8 cellular contexts compared by ENCODE assay signal in the genomic region with DNA sequence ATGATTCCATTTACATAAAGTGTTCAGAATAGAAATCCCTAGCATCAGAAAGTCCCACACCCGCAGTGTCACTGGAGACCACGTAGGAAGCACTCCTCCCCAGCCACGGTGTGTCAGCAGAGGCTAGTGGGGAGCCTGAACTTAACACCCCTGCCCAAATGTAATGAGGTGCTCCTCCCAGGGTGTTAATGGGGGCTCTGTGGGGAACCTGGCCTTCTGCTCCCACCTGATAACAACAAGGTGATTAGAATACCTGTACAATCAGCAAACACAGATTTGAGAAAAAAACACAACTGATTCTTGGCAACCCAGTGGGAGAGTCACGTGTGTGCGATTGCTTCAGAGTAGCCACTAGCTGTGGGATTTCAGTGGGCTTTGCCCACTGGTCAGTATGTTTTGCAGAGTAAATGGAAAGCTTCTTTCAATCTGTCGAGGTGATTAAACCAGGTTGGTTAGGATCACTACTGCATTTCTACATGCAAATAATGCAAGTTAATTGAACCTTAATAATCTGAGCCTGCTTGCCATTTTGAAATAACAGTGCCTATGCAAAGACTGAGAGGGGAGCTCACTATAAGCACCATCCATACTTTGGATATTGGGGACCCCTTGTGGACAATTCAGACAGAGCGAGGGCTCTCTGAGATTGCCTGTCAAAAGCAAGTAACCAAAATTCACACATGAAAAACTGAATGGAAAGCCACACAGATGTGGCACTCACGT. TPM values are rescaled to one million over a fixed set of nuclear protein-coding genes. Genes with fewer than 3 reads are reported as not detected.
DNase-seq lines count a peak whose midpoint lies in the region; ATAC-seq, FAIRE-seq and TF ChIP-seq lines count a peak whose summit lies in the region.

No MANE protein-coding gene starts in this region.

- no peaks in the 10 kb centered on the region for H3K36me3 ChIP-seq in WERI-Rb-1

- no peak overlapping the region for H3K27ac Mint-ChIP-seq in naive thymus-derived CD8-positive, alpha-beta T cell

- peak; percentile 72 for DNase-seq in AG10803 (ENCODE audit: low read depth)
- DNase-seq in GM18507 (ENCODE audit: extremely low spot score, insufficient read length, low read depth): peak; percentile 40
- DNase-seq in NCI-H2196 treated with DMSO at 0.1 percent for 48 hours (lab: John Stamatoyannopoulos, UW; ENCODE audit: unreplicated experiment): peak; percentile 38
- peak; percentile 80 for DNase-seq in WERI-Rb-1
- peak in 6 of 10 donors; percentile 16 to 62 (median 48) for DNase-seq in naive thymus-derived CD8-positive, alpha-beta T cell
- DNase-seq in occipital lobe (lab: John Stamatoyannopoulos, UW): no peak

- H3K9me3 Mint-ChIP-seq in naive thymus-derived CD8-positive, alpha-beta T cell: no peaks in the 10 kb centered on the region

- ATAC-seq in esophagus mucosa (peak; percentile 56), HG02970 (IDR thresholded peaks at IDR 0.05; ENCODE audit: low FRiP score, unreplicated experiment) (no peak)
- ATAC-seq in naive thymus-derived CD8-positive, alpha-beta T cell: peak; percentile 92 to 94

- H3K27ac ChIP-seq in WERI-Rb-1: no peak overlapping the region

- no peaks in the 10 kb centered on the region for H3K4me1 Mint-ChIP-seq in naive thymus-derived CD8-positive, alpha-beta T cell

- H3K36me3 Mint-ChIP-seq in naive thymus-derived CD8-positive, alpha-beta T cell: no peaks in the 10 kb centered on the region

- H3K9me3 ChIP-seq in WERI-Rb-1 (ENCODE audit: severe bottlenecking): no peaks in the 10 kb centered on the region

- peak; percentile 85 for FAIRE-seq in GM18507 (lab: Jason Lieb, UNC)

- peak; percentile 91 for TF ChIP-seq CTCF in AG10803 (conservative IDR thresholded peaks at IDR 0.05; ENCODE audit: low read length)
- peak; percentile 81 for TF ChIP-seq CTCF in WERI-Rb-1 (IDR thresholded peaks at IDR 0.05; ENCODE audit: low read depth, low read length)

- peaks cover 0 to 8% (median 2%) of the 10 kb centered on the region in 5 donors for H3K27me3 Mint-ChIP-seq in naive thymus-derived CD8-positive, alpha-beta T cell

- no peak overlapping the region for H3K4me3 Mint-ChIP-seq in naive thymus-derived CD8-positive, alpha-beta T cell

- H3K27me3 ChIP-seq in WERI-Rb-1 (ENCODE audit: insufficient read depth, low read depth, severe bottlenecking): no peaks in the 10 kb centered on the region

- POLR2A ChIA-PET in naive thymus-derived CD8-positive, alpha-beta T cell (lab: Charles Lee): interaction anchor here (1.0 kb wide), 1 partner anchor 230 kb away, joined by 3 read pairs; no protein-coding TSS in a partner anchor

- H3K4me3 ChIP-seq in AG10803 (ENCODE audit: low read length): no peak overlapping the region
- H3K4me3 ChIP-seq in WERI-Rb-1 (ENCODE audit: low read depth, low read length): no peak overlapping the region

RNA-seq across cellular contexts. Expression of a gene that starts 20.6 kb away (rescaled TPM):
- 75.0 TPM for total RNA-seq in esophagus mucosa
- total RNA-seq in naive thymus-derived CD8-positive, alpha-beta T cell: 100 to 1,000 TPM; 105 TPM
- polyA plus RNA-seq in naive thymus-derived CD8-positive, alpha-beta T cell: 100 to 1,000 TPM; 299 to 388 (median 360) TPM
- total RNA-seq in occipital lobe: 43.7 TPM

RNA-seq across cellular contexts. Expression of a gene that starts 20.8 kb away (rescaled TPM):
- 15.6 TPM for total RNA-seq in esophagus mucosa
- total RNA-seq in naive thymus-derived CD8-positive, alpha-beta T cell: 10 to 100 TPM; 39.1 to 39.5 TPM
- polyA plus RNA-seq in naive thymus-derived CD8-positive, alpha-beta T cell: 10 to 100 TPM; 14.3 to 17.8 (median 17.2) TPM
- 15.6 TPM for total RNA-seq in occipital lobe

RNA-seq across cellular contexts. Expression of a gene that starts 25.9 kb away (rescaled TPM):
- 26.7 TPM for total RNA-seq in esophagus mucosa
- total RNA-seq in naive thymus-derived CD8-positive, alpha-beta T cell: 10 to 100 TPM; 52.8 to 59.7 TPM
- 10 to 100 TPM; 18.0 to 31.9 (median 27.7) TPM for polyA plus RNA-seq in naive thymus-derived CD8-positive, alpha-beta T cell
- 16.2 TPM for total RNA-seq in occipital lobe

RNA-seq across cellular contexts. Expression of a gene that starts 42.5 kb away (rescaled TPM):
- total RNA-seq in esophagus mucosa (not detected), occipital lobe (not detected)
- total RNA-seq in naive thymus-derived CD8-positive, alpha-beta T cell: not detected
- polyA plus RNA-seq in naive thymus-derived CD8-positive, alpha-beta T cell: not detected

RNA-seq across cellular contexts. Expression of a gene that starts 52.1 kb away (rescaled TPM):
- total RNA-seq in esophagus mucosa (not detected), occipital lobe (not detected)
- not detected for total RNA-seq in naive thymus-derived CD8-positive, alpha-beta T cell
- not detected for polyA plus RNA-seq in naive thymus-derived CD8-positive, alpha-beta T cell
